ENCODE assay signal across 8 cellular contexts in the genomic region with DNA sequence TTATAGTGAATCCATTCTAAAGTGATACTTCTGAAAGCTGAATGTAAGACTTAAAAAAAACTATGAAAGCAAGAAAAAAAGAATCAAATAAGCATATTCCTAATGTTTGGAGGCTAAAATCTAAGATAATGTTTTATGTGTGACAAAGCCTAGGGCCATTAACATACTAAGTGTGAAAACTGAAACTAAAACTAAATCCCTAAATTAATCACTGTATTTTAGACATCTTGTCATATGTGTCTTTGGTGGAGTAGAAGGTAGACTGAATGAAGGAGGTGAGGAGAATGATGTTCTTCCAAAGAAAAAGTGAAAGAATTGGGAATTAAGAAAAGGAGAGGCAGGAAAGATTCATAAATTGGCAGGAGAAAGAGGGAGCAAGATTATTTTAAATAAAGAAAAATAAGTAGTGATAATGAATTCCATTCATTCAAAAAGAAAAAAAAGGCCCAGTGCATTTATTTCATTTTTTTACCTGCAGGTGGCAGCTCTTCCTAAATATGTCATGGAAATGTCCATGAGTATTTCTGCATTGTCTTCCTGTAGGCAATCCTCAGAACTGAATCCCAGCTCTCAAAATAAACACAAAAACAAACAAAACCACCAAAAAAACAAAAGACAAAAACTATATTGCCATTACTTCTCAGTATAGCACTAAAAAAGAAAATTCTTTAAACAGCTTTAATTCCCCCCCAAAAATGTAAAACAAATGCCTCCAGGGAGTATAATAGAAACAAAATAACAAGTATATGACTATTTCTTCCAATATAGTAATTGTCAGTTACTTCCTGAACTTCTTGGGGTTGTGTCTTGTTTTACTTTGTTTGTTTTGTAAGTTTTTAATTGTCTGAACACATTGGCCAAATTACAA. TPM values are rescaled to one million over a fixed set of nuclear protein-coding genes. Genes with fewer than 3 reads are reported as not detected.
DNase-seq lines count a peak whose midpoint lies in the region; ATAC-seq and TF ChIP-seq lines count a peak whose summit lies in the region.

No MANE protein-coding gene starts in this region.

- no peak overlapping the region for H3K27ac Mint-ChIP-seq in CD8-positive, alpha-beta memory T cell
- H3K27ac Mint-ChIP-seq in WTC11, result no peak overlapping the region

- no peaks in the 10 kb centered on the region for H3K9me3 Mint-ChIP-seq in CD8-positive, alpha-beta memory T cell
- H3K9me3 Mint-ChIP-seq in WTC11, result peaks cover 12% of the 10 kb centered on the region

- POLR2A ChIA-PET in CD8-positive, alpha-beta memory T cell (lab: Charles Lee), result no interaction called here
- POLR2A ChIA-PET in WTC11 (lab: Charles Lee), result no interaction called here

- no peaks in the 10 kb centered on the region for H3K9me3 ChIP-seq in CD8-positive, alpha-beta memory T cell (ENCODE audit: low read length)

- DNase-seq in AG09319 (ENCODE audit: extremely low read depth, low read depth) (no peak), NCI-H526 treated with DMSO at 0.1 percent for 48 hours (lab: John Stamatoyannopoulos, UW) (peak; percentile 20), dermis microvascular lymphatic vessel endothelial cell (ENCODE audit: low read depth in 2 of 2) (peak; percentile 30 to 56), retinal pigment epithelial cell (ENCODE audit: low read depth) (no peak), WTC11 (ENCODE audit: low spot score) (no peak)
- DNase-seq in CD8-positive, alpha-beta memory T cell, result no peak

- H3K27me3 Mint-ChIP-seq in CD8-positive, alpha-beta memory T cell, result peaks cover 0 to 2% of the 10 kb centered on the region in 2 donors
- H3K27me3 Mint-ChIP-seq in WTC11 (ENCODE audit: low read depth), result no peaks in the 10 kb centered on the region

- H3K4me3 ChIP-seq in retinal pigment epithelial cell (ENCODE audit: low read length), result no peak overlapping the region
- H3K4me3 ChIP-seq in CD8-positive, alpha-beta memory T cell (ENCODE audit: low read length), result no peak overlapping the region

- TF ChIP-seq CTCF in AG09319 (IDR thresholded peaks at IDR 0.05; ENCODE audit: low read depth, low read length), result peak; percentile 33
- TF ChIP-seq CTCF in GM12874 (IDR thresholded peaks at IDR 0.05; ENCODE audit: insufficient read depth, low read depth, low read length), result peak; percentile 16; the same call in 1 of the 2 replicates
- TF ChIP-seq CTCF in retinal pigment epithelial cell (conservative IDR thresholded peaks at IDR 0.05; ENCODE audit: low read depth, low read length), result peak; percentile 40
- no peak for TF ChIP-seq CTCF in WTC11 (IDR thresholded peaks at IDR 0.05)

- no peak overlapping the region for H3K27ac ChIP-seq in CD8-positive, alpha-beta memory T cell (ENCODE audit: low read depth, low read length)

- H3K4me3 Mint-ChIP-seq in CD8-positive, alpha-beta memory T cell, result no peak overlapping the region
- no peak overlapping the region for H3K4me3 Mint-ChIP-seq in WTC11

- H3K36me3 ChIP-seq in CD8-positive, alpha-beta memory T cell (ENCODE audit: insufficient read depth, low read length), result no peaks in the 10 kb centered on the region

- no peaks in the 10 kb centered on the region for H3K36me3 Mint-ChIP-seq in CD8-positive, alpha-beta memory T cell
- H3K36me3 Mint-ChIP-seq in WTC11, result peaks cover 5% of the 10 kb centered on the region; the same call in 1 of the 2 replicates

- H3K4me1 ChIP-seq in CD8-positive, alpha-beta memory T cell (ENCODE audit: insufficient read depth, low read length), result no peaks in the 10 kb centered on the region

- H3K4me1 Mint-ChIP-seq in CD8-positive, alpha-beta memory T cell, result peaks cover 0 to 4% (median 0%) of the 10 kb centered on the region in 3 donors
- H3K4me1 Mint-ChIP-seq in WTC11, result no peaks in the 10 kb centered on the region

- ATAC-seq in WTC11, result no peak
- ATAC-seq in GM21526 (IDR thresholded peaks at IDR 0.05; ENCODE audit: low FRiP score, unreplicated experiment), result no peak

- CTCF ChIA-PET in CD8-positive, alpha-beta memory T cell (lab: Charles Lee), result interaction anchor here (0.9 to 2.1 kb wide), 13 partner anchors 10 to 390 kb away, joined by 3 to 11 read pairs (median 4); no protein-coding TSS in a partner anchor
- CTCF ChIA-PET in WTC11 (lab: Charles Lee), result interaction anchor here (1.0 to 1.9 kb wide), 2 partner anchors 34 to 115 kb away, joined by 3 to 5 read pairs; no protein-coding TSS in a partner anchor

- no peaks in the 10 kb centered on the region for H3K27me3 ChIP-seq in CD8-positive, alpha-beta memory T cell (ENCODE audit: insufficient read depth, low read length, poor library complexity, severe bottlenecking)

TF ChIP-seq in WTC11, 78 proteins besides CTCF, POLR2A, EP300 and RAD21 (continues in another document):
- TF ChIP-seq KAT7 (CRISPR knock-in tag; IDR thresholded peaks at IDR 0.05; ENCODE audit: borderline replicate concordance), result no peak
- TF ChIP-seq, protein P1, sequence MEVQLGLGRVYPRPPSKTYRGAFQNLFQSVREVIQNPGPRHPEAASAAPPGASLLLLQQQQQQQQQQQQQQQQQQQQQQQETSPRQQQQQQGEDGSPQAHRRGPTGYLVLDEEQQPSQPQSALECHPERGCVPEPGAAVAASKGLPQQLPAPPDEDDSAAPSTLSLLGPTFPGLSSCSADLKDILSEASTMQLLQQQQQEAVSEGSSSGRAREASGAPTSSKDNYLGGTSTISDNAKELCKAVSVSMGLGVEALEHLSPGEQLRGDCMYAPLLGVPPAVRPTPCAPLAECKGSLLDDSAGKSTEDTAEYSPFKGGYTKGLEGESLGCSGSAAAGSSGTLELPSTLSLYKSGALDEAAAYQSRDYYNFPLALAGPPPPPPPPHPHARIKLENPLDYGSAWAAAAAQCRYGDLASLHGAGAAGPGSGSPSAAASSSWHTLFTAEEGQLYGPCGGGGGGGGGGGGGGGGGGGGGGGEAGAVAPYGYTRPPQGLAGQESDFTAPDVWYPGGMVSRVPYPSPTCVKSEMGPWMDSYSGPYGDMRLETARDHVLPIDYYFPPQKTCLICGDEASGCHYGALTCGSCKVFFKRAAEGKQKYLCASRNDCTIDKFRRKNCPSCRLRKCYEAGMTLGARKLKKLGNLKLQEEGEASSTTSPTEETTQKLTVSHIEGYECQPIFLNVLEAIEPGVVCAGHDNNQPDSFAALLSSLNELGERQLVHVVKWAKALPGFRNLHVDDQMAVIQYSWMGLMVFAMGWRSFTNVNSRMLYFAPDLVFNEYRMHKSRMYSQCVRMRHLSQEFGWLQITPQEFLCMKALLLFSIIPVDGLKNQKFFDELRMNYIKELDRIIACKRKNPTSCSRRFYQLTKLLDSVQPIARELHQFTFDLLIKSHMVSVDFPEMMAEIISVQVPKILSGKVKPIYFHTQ (CRISPR knock-in tag; IDR thresholded peaks at IDR 0.05), result no peak
- TF ChIP-seq SOX15 (CRISPR knock-in tag; IDR thresholded peaks at IDR 0.05), result no peak
- TF ChIP-seq, protein P2, sequence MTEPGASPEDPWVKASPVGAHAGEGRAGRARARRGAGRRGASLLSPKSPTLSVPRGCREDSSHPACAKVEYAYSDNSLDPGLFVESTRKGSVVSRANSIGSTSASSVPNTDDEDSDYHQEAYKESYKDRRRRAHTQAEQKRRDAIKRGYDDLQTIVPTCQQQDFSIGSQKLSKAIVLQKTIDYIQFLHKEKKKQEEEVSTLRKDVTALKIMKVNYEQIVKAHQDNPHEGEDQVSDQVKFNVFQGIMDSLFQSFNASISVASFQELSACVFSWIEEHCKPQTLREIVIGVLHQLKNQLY (CRISPR knock-in tag; IDR thresholded peaks at IDR 0.05), result no peak
- TF ChIP-seq NR3C1 (CRISPR knock-in tag; conservative IDR thresholded peaks at IDR 0.05; ENCODE audit: low read depth), result no peak
- TF ChIP-seq, protein P3, sequence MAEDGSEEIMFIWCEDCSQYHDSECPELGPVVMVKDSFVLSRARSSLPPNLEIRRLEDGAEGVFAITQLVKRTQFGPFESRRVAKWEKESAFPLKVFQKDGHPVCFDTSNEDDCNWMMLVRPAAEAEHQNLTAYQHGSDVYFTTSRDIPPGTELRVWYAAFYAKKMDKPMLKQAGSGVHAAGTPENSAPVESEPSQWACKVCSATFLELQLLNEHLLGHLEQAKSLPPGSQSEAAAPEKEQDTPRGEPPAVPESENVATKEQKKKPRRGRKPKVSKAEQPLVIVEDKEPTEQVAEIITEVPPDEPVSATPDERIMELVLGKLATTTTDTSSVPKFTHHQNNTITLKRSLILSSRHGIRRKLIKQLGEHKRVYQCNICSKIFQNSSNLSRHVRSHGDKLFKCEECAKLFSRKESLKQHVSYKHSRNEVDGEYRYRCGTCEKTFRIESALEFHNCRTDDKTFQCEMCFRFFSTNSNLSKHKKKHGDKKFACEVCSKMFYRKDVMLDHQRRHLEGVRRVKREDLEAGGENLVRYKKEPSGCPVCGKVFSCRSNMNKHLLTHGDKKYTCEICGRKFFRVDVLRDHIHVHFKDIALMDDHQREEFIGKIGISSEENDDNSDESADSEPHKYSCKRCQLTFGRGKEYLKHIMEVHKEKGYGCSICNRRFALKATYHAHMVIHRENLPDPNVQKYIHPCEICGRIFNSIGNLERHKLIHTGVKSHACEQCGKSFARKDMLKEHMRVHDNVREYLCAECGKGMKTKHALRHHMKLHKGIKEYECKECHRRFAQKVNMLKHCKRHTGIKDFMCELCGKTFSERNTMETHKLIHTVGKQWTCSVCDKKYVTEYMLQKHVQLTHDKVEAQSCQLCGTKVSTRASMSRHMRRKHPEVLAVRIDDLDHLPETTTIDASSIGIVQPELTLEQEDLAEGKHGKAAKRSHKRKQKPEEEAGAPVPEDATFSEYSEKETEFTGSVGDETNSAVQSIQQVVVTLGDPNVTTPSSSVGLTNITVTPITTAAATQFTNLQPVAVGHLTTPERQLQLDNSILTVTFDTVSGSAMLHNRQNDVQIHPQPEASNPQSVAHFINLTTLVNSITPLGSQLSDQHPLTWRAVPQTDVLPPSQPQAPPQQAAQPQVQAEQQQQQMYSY (CRISPR knock-in tag; IDR thresholded peaks at IDR 0.05), result no peak

RNA-seq across cellular contexts. Expression of a gene that starts 17.0 kb away (rescaled TPM):
- total RNA-seq in dermis microvascular lymphatic vessel endothelial cell (25.7 and 27.6 TPM in 2 replicates), WTC11 (2021) (22.4 to 26.1 TPM (median 23.1 TPM) in 3 replicates)
- total RNA-seq in CD8-positive, alpha-beta memory T cell, result 10 to 100 TPM; 23.2 to 27.1 TPM
- 27.5 TPM for polyA plus RNA-seq in CD8-positive, alpha-beta memory T cell

Comparison
In these comparisons a context has a peak if more than half of its experiments do, and no peak if none do; other contexts are left out.
1. DNase-seq: peak in NCI-H526 treated with DMSO at 0.1 percent for 48 hours (single experiment) and dermis microvascular lymphatic vessel endothelial cell (2 of 2); none in AG09319 (single experiment), retinal pigment epithelial cell (single experiment), CD8-positive, alpha-beta memory T cell (0 of 5) and WTC11 (single experiment).